Comparison of ENCODE assay signal across 28 cellular contexts in the genomic region with DNA sequence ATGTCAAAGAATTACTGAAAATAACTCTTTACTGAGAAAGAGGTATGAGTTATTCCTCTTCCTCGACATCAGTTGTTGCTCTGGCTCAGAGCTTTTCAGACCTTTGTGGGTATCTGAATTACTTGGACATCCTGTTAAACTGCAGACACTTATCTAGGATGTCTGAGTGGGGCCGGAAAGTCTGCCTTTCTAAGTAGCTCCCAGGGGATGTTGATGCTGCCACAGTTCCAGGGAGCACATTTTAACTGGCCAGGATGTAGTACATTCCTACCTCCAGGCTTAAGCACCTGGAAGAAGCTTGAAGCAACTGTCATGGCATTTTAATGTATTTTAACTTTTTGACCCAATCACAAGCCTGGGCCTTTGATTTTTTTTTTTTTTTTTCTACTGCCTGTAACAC.
A peak's percentile ranks its signal among the peaks of the same experiment; 100 is the strongest.
DNase-seq lines count a peak whose midpoint lies in the region; ATAC-seq and TF ChIP-seq lines count a peak whose summit lies in the region.
"Had no signal": no experiment of that assay in that cellular context is flagged by ENCODE, and none has a peak within 500 bp of the region (broad histone marks: within the 10 kb centered on the region; RNA-seq: fewer than 3 reads in every experiment).

No MANE protein-coding gene starts in this region.

- no peak overlapping the region for H3K27ac ChIP-seq in WERI-Rb-1
- H3K27ac ChIP-seq: psoas muscle, skin epidermis, uterus had no signal

- no peak for TF ChIP-seq CTCF in WERI-Rb-1 (IDR thresholded peaks at IDR 0.05; ENCODE audit: low read depth, low read length)

- H3K9me3 ChIP-seq in WERI-Rb-1 (ENCODE audit: severe bottlenecking) = no peaks in the 10 kb centered on the region
- H3K9me3 ChIP-seq: psoas muscle, uterus had no signal

- H3K36me3 ChIP-seq in H7 (replicated peaks; ENCODE audit: control insufficient read depth, insufficient read depth, low read length) (no peaks in the 10 kb centered on the region), WERI-Rb-1 (no peaks in the 10 kb centered on the region)
- H3K36me3 ChIP-seq: uterus had no signal

- no peaks in the 10 kb centered on the region for H3K27me3 ChIP-seq in H7 (ENCODE audit: control insufficient read depth, insufficient read depth, low read length)
- no peaks in the 10 kb centered on the region for H3K27me3 ChIP-seq in WERI-Rb-1 (ENCODE audit: insufficient read depth, low read depth, severe bottlenecking)
- H3K27me3 ChIP-seq: uterus had no signal

- ATAC-seq in SK-N-SH treated with all-trans-retinoic acid at 6 μM for 48 hours (0 out of 3 replicates have a peak, but pooled peaks have one; percentile 24), GM19452 (IDR thresholded peaks at IDR 0.05; ENCODE audit: unreplicated experiment) (no peak)
- ATAC-seq: activated CD8-positive, alpha-beta memory T cell treated with anti-CD3 and anti-CD28 coated beads, Interleukin-2, amount 10 ng/mL, durations not matched to agents 7 days and 5 days; left colon; psoas muscle; stimulated activated naive CD8-positive, alpha-beta T cell treated with anti-CD3 and anti-CD28 coated beads, Interleukin-15, amount 100 ng/mL, for 72 hours had no signal

- peak in 2 of 3 experiments; percentile 12 to 53 for DNase-seq in NCI-H1417 (lab: John Stamatoyannopoulos, UW)
- DNase-seq in NCI-H1417 treated with DMSO at 0.1 percent for 48 hours (lab: John Stamatoyannopoulos, UW) = no peak
- peak; percentile 10 for DNase-seq in H7
- DNase-seq in left kidney (ENCODE audit: low read depth, low spot score) = peak; percentile 14
- DNase-seq in WERI-Rb-1 = no peak
- DNase-seq in NK-92 (lab: John Stamatoyannopoulos, UW; ENCODE audit: unreplicated experiment) = no peak
- DNase-seq: 8988T; activated B cell treated with CpG ODN at 0.5 μM for 24 hours; activated CD8-positive, alpha-beta memory T cell treated with anti-CD3 and anti-CD28 coated beads, Interleukin-2, amount 10 ng/mL, durations not matched to agents 7 days and 5 days; activated naive CD4-positive, alpha-beta T cell treated with Interleukin-2 at 50 U/mL for 16 hours; AML-193; CD4-positive, alpha-beta memory T cell; effector CD8-positive, alpha-beta T cell; foreskin melanocyte; IMR-90; left colon; naive B cell; NCI-H187; NCI-H2227 treated with DMSO at 0.1 percent for 48 hours; NCI-H774; nucleus accumbens; OCI-M1; psoas muscle; stimulated activated naive CD8-positive, alpha-beta T cell treated with anti-CD3 and anti-CD28 coated beads, Interleukin-15, amount 100 ng/mL, for 72 hours; uterus had no signal

- H3K4me3 ChIP-seq in H7 (ENCODE audit: insufficient read depth, low read depth, low read length) (no peak overlapping the region), WERI-Rb-1 (ENCODE audit: low read depth, low read length) (no peak overlapping the region)
- H3K4me3 ChIP-seq: psoas muscle, skin epidermis, uterus had no signal

TF ChIP-seq in SK-N-SH treated with all-trans-retinoic acid at 6 μM for 48 hours, 23 proteins besides CTCF, POLR2A, EP300 and RAD21:
- no peak for TF ChIP-seq CSDC2 (CRISPR knock-in tag; IDR thresholded peaks at IDR 0.05)
- no peak for TF ChIP-seq RARB (CRISPR knock-in tag; IDR thresholded peaks at IDR 0.05)
- no peak for TF ChIP-seq PPARA (CRISPR knock-in tag; IDR thresholded peaks at IDR 0.05; ENCODE audit: borderline replicate concordance)
- no peak for TF ChIP-seq ZNF565 (CRISPR knock-in tag; conservative IDR thresholded peaks at IDR 0.05; ENCODE audit: low read depth)
- no peak for TF ChIP-seq TCF4 (CRISPR knock-in tag; IDR thresholded peaks at IDR 0.05; ENCODE audit: borderline replicate concordance)
- TF ChIP-seq OSR1 (CRISPR knock-in tag; IDR thresholded peaks at IDR 0.05) = no peak
- TF ChIP-seq, protein P1, sequence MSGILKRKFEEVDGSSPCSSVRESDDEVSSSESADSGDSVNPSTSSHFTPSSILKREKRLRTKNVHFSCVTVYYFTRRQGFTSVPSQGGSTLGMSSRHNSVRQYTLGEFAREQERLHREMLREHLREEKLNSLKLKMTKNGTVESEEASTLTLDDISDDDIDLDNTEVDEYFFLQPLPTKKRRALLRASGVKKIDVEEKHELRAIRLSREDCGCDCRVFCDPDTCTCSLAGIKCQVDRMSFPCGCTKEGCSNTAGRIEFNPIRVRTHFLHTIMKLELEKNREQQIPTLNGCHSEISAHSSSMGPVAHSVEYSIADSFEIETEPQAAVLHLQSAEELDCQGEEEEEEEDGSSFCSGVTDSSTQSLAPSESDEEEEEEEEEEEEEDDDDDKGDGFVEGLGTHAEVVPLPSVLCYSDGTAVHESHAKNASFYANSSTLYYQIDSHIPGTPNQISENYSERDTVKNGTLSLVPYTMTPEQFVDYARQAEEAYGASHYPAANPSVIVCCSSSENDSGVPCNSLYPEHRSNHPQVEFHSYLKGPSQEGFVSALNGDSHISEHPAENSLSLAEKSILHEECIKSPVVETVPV (CRISPR knock-in tag; IDR thresholded peaks at IDR 0.05) = no peak
- TF ChIP-seq ISL1 (CRISPR knock-in tag; IDR thresholded peaks at IDR 0.05) = no peak
- TF ChIP-seq, protein P2, sequence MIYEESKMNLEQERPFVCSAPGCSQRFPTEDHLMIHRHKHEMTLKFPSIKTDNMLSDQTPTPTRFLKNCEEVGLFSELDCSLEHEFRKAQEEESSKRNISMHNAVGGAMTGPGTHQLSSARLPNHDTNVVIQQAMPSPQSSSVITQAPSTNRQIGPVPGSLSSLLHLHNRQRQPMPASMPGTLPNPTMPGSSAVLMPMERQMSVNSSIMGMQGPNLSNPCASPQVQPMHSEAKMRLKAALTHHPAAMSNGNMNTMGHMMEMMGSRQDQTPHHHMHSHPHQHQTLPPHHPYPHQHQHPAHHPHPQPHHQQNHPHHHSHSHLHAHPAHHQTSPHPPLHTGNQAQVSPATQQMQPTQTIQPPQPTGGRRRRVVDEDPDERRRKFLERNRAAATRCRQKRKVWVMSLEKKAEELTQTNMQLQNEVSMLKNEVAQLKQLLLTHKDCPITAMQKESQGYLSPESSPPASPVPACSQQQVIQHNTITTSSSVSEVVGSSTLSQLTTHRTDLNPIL (CRISPR knock-in tag; IDR thresholded peaks at IDR 0.05; ENCODE audit: low read depth) = no peak
- no peak for TF ChIP-seq ZC3H10 (CRISPR knock-in tag; IDR thresholded peaks at IDR 0.05)
- no peak for TF ChIP-seq ZFP3 (CRISPR knock-in tag; IDR thresholded peaks at IDR 0.05)
- TF ChIP-seq, protein P3, sequence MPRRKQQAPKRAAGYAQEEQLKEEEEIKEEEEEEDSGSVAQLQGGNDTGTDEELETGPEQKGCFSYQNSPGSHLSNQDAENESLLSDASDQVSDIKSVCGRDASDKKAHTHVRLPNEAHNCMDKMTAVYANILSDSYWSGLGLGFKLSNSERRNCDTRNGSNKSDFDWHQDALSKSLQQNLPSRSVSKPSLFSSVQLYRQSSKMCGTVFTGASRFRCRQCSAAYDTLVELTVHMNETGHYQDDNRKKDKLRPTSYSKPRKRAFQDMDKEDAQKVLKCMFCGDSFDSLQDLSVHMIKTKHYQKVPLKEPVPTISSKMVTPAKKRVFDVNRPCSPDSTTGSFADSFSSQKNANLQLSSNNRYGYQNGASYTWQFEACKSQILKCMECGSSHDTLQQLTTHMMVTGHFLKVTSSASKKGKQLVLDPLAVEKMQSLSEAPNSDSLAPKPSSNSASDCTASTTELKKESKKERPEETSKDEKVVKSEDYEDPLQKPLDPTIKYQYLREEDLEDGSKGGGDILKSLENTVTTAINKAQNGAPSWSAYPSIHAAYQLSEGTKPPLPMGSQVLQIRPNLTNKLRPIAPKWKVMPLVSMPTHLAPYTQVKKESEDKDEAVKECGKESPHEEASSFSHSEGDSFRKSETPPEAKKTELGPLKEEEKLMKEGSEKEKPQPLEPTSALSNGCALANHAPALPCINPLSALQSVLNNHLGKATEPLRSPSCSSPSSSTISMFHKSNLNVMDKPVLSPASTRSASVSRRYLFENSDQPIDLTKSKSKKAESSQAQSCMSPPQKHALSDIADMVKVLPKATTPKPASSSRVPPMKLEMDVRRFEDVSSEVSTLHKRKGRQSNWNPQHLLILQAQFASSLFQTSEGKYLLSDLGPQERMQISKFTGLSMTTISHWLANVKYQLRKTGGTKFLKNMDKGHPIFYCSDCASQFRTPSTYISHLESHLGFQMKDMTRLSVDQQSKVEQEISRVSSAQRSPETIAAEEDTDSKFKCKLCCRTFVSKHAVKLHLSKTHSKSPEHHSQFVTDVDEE (CRISPR knock-in tag; IDR thresholded peaks at IDR 0.05) = no peak
- TF ChIP-seq ZFP30 (CRISPR knock-in tag; IDR thresholded peaks at IDR 0.05) = no peak
- no peak for TF ChIP-seq TOX (CRISPR knock-in tag; IDR thresholded peaks at IDR 0.05; ENCODE audit: borderline replicate concordance)
- TF ChIP-seq SNAI2 (CRISPR knock-in tag; IDR thresholded peaks at IDR 0.05) = no peak

Comparison
In these comparisons a context has a peak if more than half of its experiments do, and no peak if none do; other contexts are left out.
1. DNase-seq: peak in NCI-H1417 (2 of 3), H7 (single experiment) and left kidney (single experiment); none in NCI-H1417 treated with DMSO at 0.1 percent for 48 hours (single experiment), WERI-Rb-1 (single experiment) and NK-92 (single experiment).